Comparison of ENCODE assay signal across 8 cellular contexts in the genomic region with DNA sequence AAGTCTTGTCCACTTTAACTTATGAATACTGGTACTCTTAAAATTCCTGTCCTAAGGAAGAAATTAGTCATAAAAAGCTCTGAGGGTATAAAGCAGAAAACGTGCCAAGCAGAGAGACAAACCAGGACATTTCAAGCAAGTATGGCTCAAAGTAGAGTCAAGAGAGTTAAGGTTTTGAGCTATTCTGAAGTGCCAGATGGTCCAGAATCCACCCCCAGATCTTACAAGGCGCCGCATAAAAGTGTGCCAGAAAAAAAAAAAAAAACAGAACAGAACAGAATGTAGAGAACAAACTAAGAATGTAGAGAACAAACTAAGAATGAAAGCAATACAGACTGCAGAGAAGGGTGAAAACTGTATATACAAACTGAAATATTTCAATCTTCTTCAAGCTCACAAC. TPM values are rescaled to one million over a fixed set of nuclear protein-coding genes. Genes with fewer than 3 reads are reported as not detected.
DNase-seq lines count a peak whose midpoint lies in the region; ATAC-seq, FAIRE-seq and TF ChIP-seq lines count a peak whose summit lies in the region.

No MANE protein-coding gene starts in this region.

- TF ChIP-seq POLR2A in body of pancreas (IDR thresholded peaks at IDR 0.05), result no peak

- FAIRE-seq in D721Med (lab: Jason Lieb, UNC), result peak; percentile 61

- DNase-seq in D721Med (ENCODE audit: insufficient read length, low spot score) (no peak), body of pancreas (peak in 2 of 4 donors; percentile 25 to 28), type B pancreatic cell (ENCODE audit: extremely low spot score, unreplicated experiment) (no peak), germinal center (ENCODE audit: low spot score) (no peak), MV-4-11 (lab: John Stamatoyannopoulos, UW) (no peak), NCI-H1105 (lab: John Stamatoyannopoulos, UW) (no peak)
- no peak for DNase-seq in natural killer cell treated with Interleukin-12 subunit alpha and Interleukin-12 subunit beta and Interleukin-15 and Interleukin-18, amount 100 ng/mL, for 72 hours (ENCODE audit: low spot score)

- peaks cover 32% of the 10 kb centered on the region for H3K4me1 ChIP-seq in body of pancreas

- WGBS in body of pancreas, 2 donors, result 23 to 30% methylated on average over 3 of the region's 3 CpGs

- no peak overlapping the region for H3K27ac ChIP-seq in body of pancreas

- H3K27me3 ChIP-seq in body of pancreas, result no peaks in the 10 kb centered on the region

- peaks cover 44 to 62% of the 10 kb centered on the region in 2 donors for H3K4me1 Mint-ChIP-seq in natural killer cell treated with Interleukin-12 subunit alpha and Interleukin-12 subunit beta and Interleukin-15 and Interleukin-18, amount 100 ng/mL, for 72 hours (ENCODE audit: low read depth in 2 of 2)
- peaks cover 7% of the 10 kb centered on the region for H3K4me1 Mint-ChIP-seq in type B pancreatic cell (ENCODE audit: unreplicated experiment)

- peak overlapping the region; percentile 72 to 85 for H3K27ac Mint-ChIP-seq in natural killer cell treated with Interleukin-12 subunit alpha and Interleukin-12 subunit beta and Interleukin-15 and Interleukin-18, amount 100 ng/mL, for 72 hours
- H3K27ac Mint-ChIP-seq in type B pancreatic cell, result no peak overlapping the region

- no peak overlapping the region for H3K4me3 ChIP-seq in body of pancreas

- ATAC-seq in HG02642 (IDR thresholded peaks at IDR 0.05; ENCODE audit: poor library complexity, unreplicated experiment) (peak; percentile 43), body of pancreas (peak; percentile 39)
- ATAC-seq in natural killer cell treated with Interleukin-12 subunit alpha and Interleukin-12 subunit beta and Interleukin-15 and Interleukin-18, amount 100 ng/mL, for 72 hours, result peak; percentile 59 to 70

- intact Hi-C loops in body of pancreas (cut with DNase I), result no loop called here

- no peaks in the 10 kb centered on the region for H3K36me3 ChIP-seq in body of pancreas (replicated peaks in 1 of 2; ENCODE audit: insufficient read depth in 1 of 2, low read depth in 2 of 2)

- no peaks in the 10 kb centered on the region for H3K9me3 Mint-ChIP-seq in natural killer cell treated with Interleukin-12 subunit alpha and Interleukin-12 subunit beta and Interleukin-15 and Interleukin-18, amount 100 ng/mL, for 72 hours
- H3K9me3 Mint-ChIP-seq in type B pancreatic cell, result no peaks in the 10 kb centered on the region

- H3K36me3 Mint-ChIP-seq in natural killer cell treated with Interleukin-12 subunit alpha and Interleukin-12 subunit beta and Interleukin-15 and Interleukin-18, amount 100 ng/mL, for 72 hours, result no peaks in the 10 kb centered on the region
- H3K36me3 Mint-ChIP-seq in type B pancreatic cell, result peaks cover 10% of the 10 kb centered on the region

- H3K4me3 Mint-ChIP-seq in natural killer cell treated with Interleukin-12 subunit alpha and Interleukin-12 subunit beta and Interleukin-15 and Interleukin-18, amount 100 ng/mL, for 72 hours, result peak overlapping the region; percentile 73
- no peak overlapping the region for H3K4me3 Mint-ChIP-seq in type B pancreatic cell

- H3K9me3 ChIP-seq in body of pancreas, result no peaks in the 10 kb centered on the region

- TF ChIP-seq CTCF in D721Med (IDR thresholded peaks at IDR 0.05; ENCODE audit: insufficient read depth, missing control alignments) (no peak), body of pancreas (IDR thresholded peaks at IDR 0.05) (no peak), type B pancreatic cell (conservative IDR thresholded peaks at IDR 0.05) (no peak)

- no peaks in the 10 kb centered on the region for H3K27me3 Mint-ChIP-seq in natural killer cell treated with Interleukin-12 subunit alpha and Interleukin-12 subunit beta and Interleukin-15 and Interleukin-18, amount 100 ng/mL, for 72 hours
- H3K27me3 Mint-ChIP-seq in type B pancreatic cell, result no peaks in the 10 kb centered on the region

RNA-seq across cellular contexts. Expression of a gene that starts 12.5 kb away (rescaled TPM):
- 10 to 100 TPM; 37.4 to 46.8 TPM for total RNA-seq in body of pancreas
- 10 to 100 TPM; 82.3 to 97.3 TPM for total RNA-seq in natural killer cell treated with Interleukin-12 subunit alpha and Interleukin-12 subunit beta and Interleukin-15 and Interleukin-18, amount 100 ng/mL, for 72 hours
- total RNA-seq in type B pancreatic cell (ENCODE audit: low replicate concordance), result 49.4 and 50.7 TPM in 2 replicates
